Comparison of ENCODE assay signal across 1 cellular context in genomic region chr17:28266546-28266918, GRCh38. TPM values are rescaled to one million over a fixed set of nuclear protein-coding genes. Genes with fewer than 3 reads are reported as not detected.
"Had no signal": no experiment of that assay in that cellular context is flagged by ENCODE, and none has a peak within 500 bp of the region (broad histone marks: within the 10 kb centered on the region; RNA-seq: fewer than 3 reads in every experiment).

No MANE protein-coding gene starts in this region.

RNA-seq across cellular contexts. Expression of gene TMEM97, which starts 52.5 kb away (rescaled TPM):
- total RNA-seq: ascending aorta had no signal
